ENCODE assay signal across 8 cellular contexts in the genomic region with DNA sequence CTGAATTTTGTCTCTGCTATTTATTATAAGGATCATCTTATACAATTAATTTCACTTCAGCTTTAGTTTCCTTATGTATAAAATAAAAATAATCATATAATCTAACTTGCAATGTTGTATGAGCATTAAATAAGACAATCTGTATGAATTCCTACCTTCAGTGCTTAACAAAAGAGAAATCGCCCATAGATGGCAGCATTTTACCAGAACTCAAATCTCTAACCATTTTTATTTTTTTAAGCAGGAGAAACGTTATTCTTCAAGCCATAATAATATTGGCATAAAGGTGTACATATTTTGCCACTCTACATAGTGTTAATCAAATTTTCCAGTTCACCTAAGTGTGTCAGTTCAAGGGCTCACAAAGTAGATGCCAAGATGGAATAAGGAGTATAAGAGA.
DNase-seq lines count a peak whose midpoint lies in the region; ATAC-seq, FAIRE-seq and TF ChIP-seq lines count a peak whose summit lies in the region.

No MANE protein-coding gene starts in this region.

- CTCF ChIA-PET in CD4-positive, alpha-beta T cell (lab: Charles Lee) = no interaction called here

- no peak for ATAC-seq in HG02588 (IDR thresholded peaks at IDR 0.05; ENCODE audit: unreplicated experiment)
- ATAC-seq in CD4-positive, alpha-beta T cell (ENCODE audit: poor library complexity) = no peak

- intact Hi-C loops in CD4-positive, alpha-beta T cell (cut with DNase I, micrococcal nuclease) = no loop called here

- FAIRE-seq in D721Med (lab: Jason Lieb, UNC) = no peak

- H3K9me3 ChIP-seq in CD4-positive, alpha-beta T cell (ENCODE audit: control insufficient read depth, low read length) = no peaks in the 10 kb centered on the region

- no peaks in the 10 kb centered on the region for H3K27me3 Mint-ChIP-seq in nephron (ENCODE audit: low read depth)
- no peaks in the 10 kb centered on the region for H3K27me3 Mint-ChIP-seq in CD4-positive, alpha-beta T cell

- peak; percentile 3 for TF ChIP-seq CTCF in D721Med (IDR thresholded peaks at IDR 0.05; ENCODE audit: insufficient read depth, missing control alignments)
- TF ChIP-seq CTCF in choroid plexus epithelial cell (conservative IDR thresholded peaks at IDR 0.05; ENCODE audit: low read depth, low read length) = peak; percentile 39
- TF ChIP-seq CTCF in nephron (IDR thresholded peaks at IDR 0.05; ENCODE audit: unreplicated experiment in 3 of 3) = peak; percentile 54 to 75 (median 56)
- TF ChIP-seq CTCF in CD4-positive, alpha-beta T cell (IDR thresholded peaks at IDR 0.05) = no peak

- no peak overlapping the region for H3K4me3 ChIP-seq in choroid plexus epithelial cell (ENCODE audit: low read depth, low read length)

- no peaks in the 10 kb centered on the region for H3K36me3 Mint-ChIP-seq in nephron (ENCODE audit: low read depth)
- no peaks in the 10 kb centered on the region for H3K36me3 Mint-ChIP-seq in CD4-positive, alpha-beta T cell (ENCODE audit: low read depth)

- H3K27me3 ChIP-seq in CD4-positive, alpha-beta T cell (ENCODE audit: control insufficient read depth, insufficient read depth, low read length) = no peaks in the 10 kb centered on the region

- H3K27ac ChIP-seq in CD4-positive, alpha-beta T cell (ENCODE audit: low read depth, low read length) = no peak overlapping the region

- DNase-seq in D721Med (ENCODE audit: insufficient read length, low spot score) = no peak
- peak; percentile 38 to 40 for DNase-seq in Kasumi-1 (lab: John Stamatoyannopoulos, UW)
- peak; percentile 71 for DNase-seq in choroid plexus epithelial cell (ENCODE audit: low read depth)
- no peak for DNase-seq in NCI-H524 (lab: John Stamatoyannopoulos, UW)
- DNase-seq in CD4-positive, alpha-beta T cell = no peak
- no peak for DNase-seq in SKM-1 (lab: John Stamatoyannopoulos, UW; ENCODE audit: unreplicated experiment)

- no peaks in the 10 kb centered on the region for H3K9me3 Mint-ChIP-seq in nephron
- no peaks in the 10 kb centered on the region for H3K9me3 Mint-ChIP-seq in CD4-positive, alpha-beta T cell

- no peak overlapping the region for H3K4me3 Mint-ChIP-seq in nephron
- H3K4me3 Mint-ChIP-seq in CD4-positive, alpha-beta T cell = no peak overlapping the region

- POLR2A ChIA-PET in CD4-positive, alpha-beta T cell (lab: Charles Lee) = no interaction called here

- H3K4me1 Mint-ChIP-seq in nephron = peaks cover 9% of the 10 kb centered on the region
- H3K4me1 Mint-ChIP-seq in CD4-positive, alpha-beta T cell (ENCODE audit: low read depth) = no peaks in the 10 kb centered on the region

- no peak overlapping the region for H3K27ac Mint-ChIP-seq in nephron
- H3K27ac Mint-ChIP-seq in CD4-positive, alpha-beta T cell = no peak overlapping the region

Comparison
In these comparisons a context has a peak if more than half of its experiments do, and no peak if none do; other contexts are left out.
1. DNase-seq: peak in Kasumi-1 (2 of 2) and choroid plexus epithelial cell (single experiment); none in D721Med (single experiment), NCI-H524 (0 of 2), CD4-positive, alpha-beta T cell (0 of 10) and SKM-1 (single experiment).